ENCODE assay signal across 8 cellular contexts in genomic region chr17:75487351-75488070, GRCh38. TPM values are rescaled to one million over a fixed set of nuclear protein-coding genes. Genes with fewer than 3 reads are reported as not detected.
DNase-seq lines count a peak whose midpoint lies in the region; ATAC-seq and TF ChIP-seq lines count a peak whose summit lies in the region.

No MANE protein-coding gene starts in this region.

- peak; percentile 63 for ATAC-seq in HG03354 (IDR thresholded peaks at IDR 0.05; ENCODE audit: poor library complexity, severe bottlenecking, unreplicated experiment)
- peak; percentile 95 for ATAC-seq in activated CD8-positive, alpha-beta T cell treated with anti-CD3 and anti-CD28 coated beads for 36 hours
- ATAC-seq in esophagus mucosa: peak; percentile 17
- ATAC-seq in GM18502 (IDR thresholded peaks at IDR 0.05; ENCODE audit: poor library complexity, unreplicated experiment): no peak
- ATAC-seq in HG03039 (IDR thresholded peaks at IDR 0.05; ENCODE audit: unreplicated experiment): no peak
- no peak for ATAC-seq in GM19463 (IDR thresholded peaks at IDR 0.05; ENCODE audit: unreplicated experiment)

- CTCF ChIA-PET in activated CD8-positive, alpha-beta T cell treated with anti-CD3 and anti-CD28 coated beads for 36 hours (lab: Charles Lee): interaction anchor here (0.8 to 2.3 kb wide), 8 partner anchors 12 to 146 kb away, joined by 3 to 7 read pairs (median 4); partner anchors contain the start of genes SMIM5, TMEM94 and TSEN54

- peak; percentile 73 for DNase-seq in activated CD8-positive, alpha-beta T cell treated with anti-CD3 and anti-CD28 coated beads for 36 hours
- peak; percentile 9 for DNase-seq in stimulated activated CD4-positive, alpha-beta T cell treated with anti-CD3 and anti-CD28 coated beads, Interleukin-2, amount 100 ng/mL, for 4 hours (ENCODE audit: low read depth)
- DNase-seq in DMS79 (lab: John Stamatoyannopoulos, UW): no peak

- intact Hi-C loops in activated CD8-positive, alpha-beta T cell treated with anti-CD3 and anti-CD28 coated beads for 36 hours (cut with micrococcal nuclease): no loop called here

- H3K4me3 Mint-ChIP-seq in activated CD8-positive, alpha-beta T cell treated with anti-CD3 and anti-CD28 coated beads for 36 hours: peak overlapping the region; percentile 45

- H3K36me3 Mint-ChIP-seq in activated CD8-positive, alpha-beta T cell treated with anti-CD3 and anti-CD28 coated beads for 36 hours (ENCODE audit: low read depth): peaks cover 2% of the 10 kb centered on the region

- peaks cover 17% of the 10 kb centered on the region for H3K4me1 Mint-ChIP-seq in activated CD8-positive, alpha-beta T cell treated with anti-CD3 and anti-CD28 coated beads for 36 hours (ENCODE audit: low read depth)

- H3K27ac Mint-ChIP-seq in activated CD8-positive, alpha-beta T cell treated with anti-CD3 and anti-CD28 coated beads for 36 hours: peak overlapping the region; percentile 95

- POLR2A ChIA-PET in activated CD8-positive, alpha-beta T cell treated with anti-CD3 and anti-CD28 coated beads for 36 hours (lab: Charles Lee): interaction anchor here (0.6 to 1.1 kb wide), 5 partner anchors 10 to 237 kb away, joined by 3 to 4 read pairs (median 3); no protein-coding TSS in a partner anchor

- TF ChIP-seq CTCF in activated CD8-positive, alpha-beta T cell treated with anti-CD3 and anti-CD28 coated beads for 36 hours (IDR thresholded peaks at IDR 0.05): no peak

- no peaks in the 10 kb centered on the region for H3K9me3 Mint-ChIP-seq in activated CD8-positive, alpha-beta T cell treated with anti-CD3 and anti-CD28 coated beads for 36 hours

- H3K27me3 Mint-ChIP-seq in activated CD8-positive, alpha-beta T cell treated with anti-CD3 and anti-CD28 coated beads for 36 hours: no peaks in the 10 kb centered on the region

RNA-seq across cellular contexts. Expression of gene CASKIN2, which starts 27.8 kb away (rescaled TPM):
- total RNA-seq in activated CD8-positive, alpha-beta T cell treated with anti-CD3 and anti-CD28 coated beads for 36 hours: 1 to 10 TPM; 2.2 to 2.5 TPM
- total RNA-seq in esophagus mucosa: 13.9 TPM

RNA-seq across cellular contexts. Expression of gene TSEN54, which starts 28.8 kb away (rescaled TPM):
- 10 to 100 TPM; 38.8 to 45.4 TPM for total RNA-seq in activated CD8-positive, alpha-beta T cell treated with anti-CD3 and anti-CD28 coated beads for 36 hours
- 23.2 TPM for total RNA-seq in esophagus mucosa

RNA-seq across cellular contexts. Expression of gene TMEM94, which starts 31.1 kb away (rescaled TPM):
- total RNA-seq in activated CD8-positive, alpha-beta T cell treated with anti-CD3 and anti-CD28 coated beads for 36 hours: 10 to 100 TPM; 55.3 to 56.4 TPM
- total RNA-seq in esophagus mucosa: 36.2 TPM

RNA-seq across cellular contexts. Expression of gene LLGL2, which starts 38.0 kb away (rescaled TPM):
- 1 to 10 TPM; 7.2 to 7.4 TPM for total RNA-seq in activated CD8-positive, alpha-beta T cell treated with anti-CD3 and anti-CD28 coated beads for 36 hours
- 82.1 TPM for total RNA-seq in esophagus mucosa

Comparison
In these comparisons a context has a peak if more than half of its experiments do, and no peak if none do; other contexts are left out.
1. ATAC-seq: peak in HG03354 (single experiment), activated CD8-positive, alpha-beta T cell treated with anti-CD3 and anti-CD28 coated beads for 36 hours (single experiment) and esophagus mucosa (single experiment); none in GM18502 (single experiment), HG03039 (single experiment) and GM19463 (single experiment).